In the genomic region with DNA sequence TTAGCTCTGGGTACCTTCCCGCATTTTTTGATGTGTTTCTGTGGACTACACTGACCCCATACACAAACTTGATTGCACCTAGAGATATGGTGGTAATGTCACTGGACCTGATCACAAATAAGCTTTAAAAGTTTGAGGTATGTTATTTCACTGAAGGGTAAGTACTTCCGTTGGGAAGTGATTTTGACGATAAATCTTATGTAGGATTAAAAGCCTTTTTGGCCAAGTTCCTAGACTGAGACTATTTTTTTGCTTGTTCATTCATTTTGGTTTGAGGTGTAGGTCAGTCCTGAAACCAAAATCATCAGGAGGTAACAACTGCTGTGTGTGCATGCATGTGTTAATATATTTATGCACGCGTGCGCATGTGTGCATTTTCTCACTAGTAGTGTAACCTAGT, we compare ENCODE assay signal across 7 cellular contexts.
"Had no signal": no experiment of that assay in that cellular context is flagged by ENCODE, and none has a peak within 500 bp of the region (broad histone marks: within the 10 kb centered on the region; RNA-seq: fewer than 3 reads in every experiment).

No MANE protein-coding gene starts in this region.

- H3K4me3 ChIP-seq: GM23248, HAP-1 had no signal

- DNase-seq: GM23248, GOT3, H7, HFFc6, KG1 had no signal

- H3K4me1 ChIP-seq: HAP-1 had no signal

- H3K9me3 ChIP-seq: HAP-1 had no signal

- H3K27me3 Mint-ChIP-seq: IgD-negative memory B cell had no signal

- H3K27ac ChIP-seq: GM23248 had no signal

- H3K4me1 Mint-ChIP-seq: IgD-negative memory B cell had no signal

- H3K36me3 ChIP-seq: HAP-1 had no signal

- H3K27ac Mint-ChIP-seq: HFFc6, IgD-negative memory B cell had no signal

- H3K4me3 Mint-ChIP-seq: HFFc6, IgD-negative memory B cell had no signal
